ENCODE assay signal across 16 cellular contexts in genomic region chr15:62799919-62800318, GRCh38.
DNase-seq lines count a peak whose midpoint lies in the region; ATAC-seq and TF ChIP-seq lines count a peak whose summit lies in the region.
"Had no signal": no experiment of that assay in that cellular context is flagged by ENCODE, and none has a peak within 500 bp of the region (broad histone marks: within the 10 kb centered on the region; RNA-seq: fewer than 3 reads in every experiment).

No MANE protein-coding gene starts in this region.

- H2BK15ac ChIP-seq in neuronal stem cell (ENCODE audit: low read length) = no peak overlapping the region

- H2BK12ac ChIP-seq in neuronal stem cell (ENCODE audit: low read length) = no peak overlapping the region

- H3K9me3 ChIP-seq in left ventricle myocardium inferior (replicated peaks) (no peaks in the 10 kb centered on the region), neuronal stem cell (replicated peaks in 1 of 2; ENCODE audit: control insufficient read depth in 2 of 2, insufficient read depth in 1 of 2, low read depth in 1 of 2, low read length in 2 of 2) (no peaks in the 10 kb centered on the region), thyroid gland (no peaks in the 10 kb centered on the region)

- peak overlapping the region; percentile 36 for H3K18ac ChIP-seq in neuronal stem cell (ENCODE audit: low read length)

- no peak overlapping the region for H3K23ac ChIP-seq in neuronal stem cell (ENCODE audit: low read depth, low read length, poor library complexity)

- no peak overlapping the region for H2AFZ ChIP-seq in neuronal stem cell (ENCODE audit: low read length)

- TF ChIP-seq POLR2A in thyroid gland (IDR thresholded peaks at IDR 0.05) = no peak

- H3K14ac ChIP-seq in neuronal stem cell (ENCODE audit: low read length) = no peak overlapping the region

- peak; percentile 41 for DNase-seq in fibroblast of the aortic adventitia (ENCODE audit: low read depth)
- DNase-seq in left ventricle myocardium inferior = peak; percentile 64
- no peak for DNase-seq in neuronal stem cell (ENCODE audit: low spot score)
- DNase-seq in thyroid gland = peak; percentile 45 to 78
- no peak for DNase-seq in COLO829 (ENCODE audit: low spot score)
- DNase-seq in NK-92 (lab: John Stamatoyannopoulos, UW; ENCODE audit: unreplicated experiment) = no peak
- DNase-seq: C1 segment of cervical spinal cord, DMS79, MV-4-11, NCI-H1694 treated with DMSO at 0.1 percent for 48 hours, NCI-H2107, NCI-H510A, NCI-H748 treated with DMSO at 0.1 percent for 48 hours, SHP77 treated with DMSO at 0.1 percent for 48 hours had no signal

- H3K36me3 ChIP-seq in left ventricle myocardium inferior (peaks cover 56% of the 10 kb centered on the region), neuronal stem cell (replicated peaks in 1 of 2; ENCODE audit: control insufficient read depth in 2 of 2, insufficient read depth in 2 of 2, low read length in 2 of 2) (peaks cover 0 to 6% of the 10 kb centered on the region in 2 donors), thyroid gland (peaks cover 5 to 16% of the 10 kb centered on the region in 2 donors)

- intact Hi-C loops in left ventricle myocardium inferior (cut with micrococcal nuclease) = loop anchor here (10.0 kb wide), 1 partner anchor 55 kb away; no protein-coding TSS in a partner anchor
- intact Hi-C loops in thyroid gland (cut with DNase I) = no loop called here

- H3K4me1 ChIP-seq in left ventricle myocardium inferior (peaks cover 26% of the 10 kb centered on the region), neuronal stem cell (ENCODE audit: control insufficient read depth in 2 of 2, insufficient read depth in 1 of 2, low read depth in 1 of 2, low read length in 2 of 2) (peaks cover 0 to 11% of the 10 kb centered on the region in 2 donors), thyroid gland (peaks cover 23 to 26% of the 10 kb centered on the region in 2 donors)

- no peak for TF ChIP-seq CTCF in fibroblast of the aortic adventitia (IDR thresholded peaks at IDR 0.05; ENCODE audit: insufficient read depth, low read length)
- TF ChIP-seq CTCF in left ventricle myocardium inferior (IDR thresholded peaks at IDR 0.05; ENCODE audit: borderline replicate concordance) = no peak
- no peak for TF ChIP-seq CTCF in thyroid gland (IDR thresholded peaks at IDR 0.05)

- H3K79me1 ChIP-seq in neuronal stem cell (ENCODE audit: low read depth, low read length) = no peaks in the 10 kb centered on the region

- ATAC-seq in GM18909 (IDR thresholded peaks at IDR 0.05; ENCODE audit: poor library complexity, unreplicated experiment) = no peak

- no peak overlapping the region for H3K4me3 ChIP-seq in fibroblast of the aortic adventitia (ENCODE audit: low read depth, low read length)
- H3K4me3 ChIP-seq in left ventricle myocardium inferior = no peak overlapping the region
- no peak overlapping the region for H3K4me3 ChIP-seq in neuronal stem cell (ENCODE audit: low read length in 2 of 2)
- H3K4me3 ChIP-seq in thyroid gland (replicated peaks in 1 of 3) = no peak overlapping the region

- no CpG with 5 or more reads among the region's 3 CpGs for WGBS in neuronal stem cell (ENCODE audit: extremely low coverage in 2 of 2, insufficient read length in 2 of 2, insufficient replicate concordance in 1 of 2), 2 donors
- 38 to 61% methylated on average over 3 of the region's 3 CpGs for WGBS in thyroid gland, 2 donors

- H3K27ac ChIP-seq in left ventricle myocardium inferior (replicated peaks) = peak overlapping the region; percentile 79
- no peak overlapping the region for H3K27ac ChIP-seq in neuronal stem cell (replicated peaks; ENCODE audit: low read length)
- peak overlapping the region; percentile 51 to 82 (median 53) for H3K27ac ChIP-seq in thyroid gland
- H3K27ac ChIP-seq: KMS-11 had no signal

- no peak overlapping the region for H3K4me2 ChIP-seq in neuronal stem cell (ENCODE audit: insufficient read depth, low read length, poor library complexity, severe bottlenecking)
- H3K4me2 ChIP-seq: KMS-11 had no signal

- no peak overlapping the region for H4K91ac ChIP-seq in neuronal stem cell (ENCODE audit: low read depth, low read length, poor library complexity)

- H3K27me3 ChIP-seq in left ventricle myocardium inferior (ENCODE audit: low read depth) = no peaks in the 10 kb centered on the region
- no peaks in the 10 kb centered on the region for H3K27me3 ChIP-seq in neuronal stem cell (ENCODE audit: control insufficient read depth in 3 of 3, insufficient read depth in 3 of 3, low read depth in 1 of 3, low read length in 3 of 3)
- H3K27me3 ChIP-seq in thyroid gland = no peaks in the 10 kb centered on the region

- H2BK120ac ChIP-seq in neuronal stem cell (ENCODE audit: low read depth, low read length) = no peak overlapping the region

- H2BK5ac ChIP-seq in neuronal stem cell (ENCODE audit: low read length) = peak overlapping the region; percentile 16

- no peak overlapping the region for H2AK5ac ChIP-seq in neuronal stem cell (ENCODE audit: low read depth, low read length)

- H3K9ac ChIP-seq in neuronal stem cell (ENCODE audit: low read depth, low read length, poor library complexity) = no peak overlapping the region
- H3K9ac ChIP-seq: KMS-11 had no signal

- H4K8ac ChIP-seq in neuronal stem cell (ENCODE audit: low read depth, low read length) = no peak overlapping the region

- no peak overlapping the region for H3K4ac ChIP-seq in neuronal stem cell (ENCODE audit: low read length)

Comparison
In these comparisons a context has a peak if more than half of its experiments do, and no peak if none do; other contexts are left out.
1. DNase-seq: peak in fibroblast of the aortic adventitia (single experiment), left ventricle myocardium inferior (single experiment) and thyroid gland (2 of 2); none in neuronal stem cell (single experiment), COLO829 (single experiment) and NK-92 (single experiment).